ENCODE assay signal across 9 cellular contexts in genomic region chr6:82331031-82331773, GRCh38. TPM values are rescaled to one million over a fixed set of nuclear protein-coding genes. Genes with fewer than 3 reads are reported as not detected.
DNase-seq lines count a peak whose midpoint lies in the region; ATAC-seq, FAIRE-seq and TF ChIP-seq lines count a peak whose summit lies in the region.
"Had no signal": no experiment of that assay in that cellular context is flagged by ENCODE, and none has a peak within 500 bp of the region (broad histone marks: within the 10 kb centered on the region; RNA-seq: fewer than 3 reads in every experiment).

No MANE protein-coding gene starts in this region.

- intact Hi-C loops in tibial artery (cut with DNase I; ENCODE audit: low total_unique reads): no loop called here

- no peak for TF ChIP-seq POLR2A in H54 (IDR thresholded peaks at IDR 0.05; ENCODE audit: low read depth, low read length)

- no peaks in the 10 kb centered on the region for H3K27me3 ChIP-seq in RWPE2 (ENCODE audit: insufficient read depth, poor library complexity, severe bottlenecking)
- H3K27me3 ChIP-seq in foreskin keratinocyte: no peaks in the 10 kb centered on the region
- H3K27me3 ChIP-seq in tibial artery: no peaks in the 10 kb centered on the region

- H3K4me3 ChIP-seq in AG10803 (ENCODE audit: low read length): no peak overlapping the region
- H3K4me3 ChIP-seq in RWPE2 (ENCODE audit: severe bottlenecking): no peak overlapping the region
- H3K4me3 ChIP-seq in tibial artery: no peak overlapping the region

- no peaks in the 10 kb centered on the region for H3K36me3 ChIP-seq in RWPE2 (ENCODE audit: low read depth)
- no peaks in the 10 kb centered on the region for H3K36me3 ChIP-seq in tibial artery

- H3K27ac ChIP-seq in RWPE2 (ENCODE audit: poor library complexity, severe bottlenecking): peak overlapping the region; percentile 55
- no peak overlapping the region for H3K27ac ChIP-seq in foreskin keratinocyte
- no peak overlapping the region for H3K27ac ChIP-seq in tibial artery

- peak; percentile 93 for FAIRE-seq in H54 (lab: Jason Lieb, UNC)

- H3K4me1 ChIP-seq in RWPE2 (ENCODE audit: insufficient read depth, poor library complexity, severe bottlenecking): peaks cover 22% of the 10 kb centered on the region
- H3K4me1 ChIP-seq in foreskin keratinocyte: peaks cover 9% of the 10 kb centered on the region
- H3K4me1 ChIP-seq in tibial artery: no peaks in the 10 kb centered on the region

- H3K9me3 ChIP-seq in RWPE2 (ENCODE audit: severe bottlenecking): no peaks in the 10 kb centered on the region
- no peaks in the 10 kb centered on the region for H3K9me3 ChIP-seq in tibial artery

- peak; percentile 69 for TF ChIP-seq CTCF in AG10803 (conservative IDR thresholded peaks at IDR 0.05; ENCODE audit: low read length)
- peak; percentile 56 for TF ChIP-seq CTCF in RWPE2 (IDR thresholded peaks at IDR 0.05; ENCODE audit: poor library complexity, severe bottlenecking)
- peak; percentile 67 for TF ChIP-seq CTCF in foreskin keratinocyte (conservative IDR thresholded peaks at IDR 0.05)
- TF ChIP-seq CTCF in tibial artery (IDR thresholded peaks at IDR 0.05): no peak

- DNase-seq in AG10803 (ENCODE audit: low read depth): peak; percentile 81
- peak; percentile 7 for DNase-seq in H54 (ENCODE audit: insufficient read length, low spot score)
- DNase-seq in RWPE2 (ENCODE audit: low spot score): no peak
- peak; percentile 90 to 95 for DNase-seq in foreskin keratinocyte
- DNase-seq in cerebellum (ENCODE audit: low spot score): no peak
- DNase-seq in tibial artery: no peak
- no peak for DNase-seq in activated CD4-positive, alpha-beta T cell treated with anti-CD3 and anti-CD28 coated beads, Interleukin-2, amount 50 U/mL, for 48 hours
- DNase-seq in activated naive CD4-positive, alpha-beta T cell (lab: John Stamatoyannopoulos, UW): no peak

- ATAC-seq in RWPE2 (ENCODE audit: low read depth) (peak; percentile 96), foreskin keratinocyte (peak; percentile 96)

RNA-seq across cellular contexts. Expression of gene TPBG, which starts 32.4 kb away (rescaled TPM):
- total RNA-seq in foreskin keratinocyte: 46.7 and 49.5 TPM in 2 replicates
- 37.5 and 42.0 TPM in 2 replicates for polyA plus RNA-seq in foreskin keratinocyte
- 20.4 TPM for total RNA-seq in cerebellum
- total RNA-seq: T-helper 1 cell treated with Interleukin-12 subunit alpha and Interleukin-12 subunit beta and Interleukin-4 antibody, amounts not matched to agents 30 ng/mL and 1 ng/mL, for 36 hours had no signal

Comparison
In these comparisons a context has a peak if more than half of its experiments do, and no peak if none do; other contexts are left out.
1. DNase-seq: peak in AG10803 (single experiment), H54 (single experiment) and foreskin keratinocyte (2 of 2); none in RWPE2 (single experiment), cerebellum (single experiment), tibial artery (0 of 2), activated CD4-positive, alpha-beta T cell treated with anti-CD3 and anti-CD28 coated beads, Interleukin-2, amount 50 U/mL, for 48 hours (0 of 2) and activated naive CD4-positive, alpha-beta T cell (0 of 4).
2. CTCF ChIP-seq: peak in AG10803 (single experiment), RWPE2 (single experiment) and foreskin keratinocyte (single experiment); none in tibial artery (0 of 2).